Comparison of ENCODE assay signal across 28 cellular contexts in genomic region chr2:9345343-9345742, GRCh38.
"Had no signal": no experiment of that assay in that cellular context is flagged by ENCODE, and none has a peak within 500 bp of the region (broad histone marks: within the 10 kb centered on the region; RNA-seq: fewer than 3 reads in every experiment).

No MANE protein-coding gene starts in this region.

- H3K9me3 Mint-ChIP-seq: activated CD4-positive, alpha-beta memory T cell treated with anti-CD3 and anti-CD28 coated beads, Interleukin-2, amount 10 ng/mL, durations not matched to agents 7 days and 5 days; activated CD4-positive, alpha-beta T cell treated with anti-CD3 and anti-CD28 coated beads, Interleukin-2, amount 10 ng/mL, durations not matched to agents 7 days and 5 days; activated naive CD4-positive, alpha-beta T cell treated with anti-CD3 and anti-CD28 coated beads, Interleukin-2, amount 10 ng/mL, durations not matched to agents 7 days and 5 days; activated naive CD4-positive, alpha-beta T cell treated with anti-CD3 and anti-CD28 coated beads, Interleukin-2, amount 50 U/mL, for 72 hours; activated naive CD8-positive, alpha-beta T cell treated with anti-CD3 and anti-CD28 coated beads, Interleukin-2, amount 10 ng/mL, durations not matched to agents 7 days and 5 days; activated T-helper 1 cell treated with anti-CD3 and anti-CD28 coated beads, Interleukin-12 subunit alpha, Interleukin-12 subunit beta, Interleukin-2, Interleukin-4 antibody, amounts not matched to agents 30 ng/mL and 10 ng/mL and 1 ng/mL, durations not matched to agents 14 hours and 24 hours and 36 hours; activated T-helper 2 cell treated with anti-CD3 and anti-CD28 coated beads, Interferon-gamma antibody, Interleukin-2, Interleukin-4, amounts not matched to agents 10 μg/mL and 5 μg/mL and 100 μg/mL, durations not matched to agents 14 hours and 24 hours and 36 hours; effector memory CD8-positive, alpha-beta T cell; WTC11 had no signal

- H3K36me3 Mint-ChIP-seq: activated naive CD4-positive, alpha-beta T cell treated with anti-CD3 and anti-CD28 coated beads, Interleukin-2, amount 10 ng/mL, durations not matched to agents 7 days and 5 days; activated naive CD4-positive, alpha-beta T cell treated with anti-CD3 and anti-CD28 coated beads, Interleukin-2, amount 50 U/mL, for 72 hours; activated naive CD8-positive, alpha-beta T cell treated with anti-CD3 and anti-CD28 coated beads, Interleukin-2, amount 10 ng/mL, durations not matched to agents 7 days and 5 days had no signal

- H3K4me1 Mint-ChIP-seq: activated CD4-positive, alpha-beta memory T cell treated with anti-CD3 and anti-CD28 coated beads, Interleukin-2, amount 10 ng/mL, durations not matched to agents 7 days and 5 days; activated CD4-positive, alpha-beta T cell treated with anti-CD3 and anti-CD28 coated beads, Interleukin-2, amount 10 ng/mL, durations not matched to agents 7 days and 5 days; activated naive CD4-positive, alpha-beta T cell treated with anti-CD3 and anti-CD28 coated beads, Interleukin-2, amount 10 ng/mL, durations not matched to agents 7 days and 5 days; activated naive CD8-positive, alpha-beta T cell treated with anti-CD3 and anti-CD28 coated beads, Interleukin-2, amount 10 ng/mL, durations not matched to agents 7 days and 5 days had no signal

- DNase-seq: activated CD4-positive, alpha-beta memory T cell treated with anti-CD3 and anti-CD28 coated beads, Interleukin-2, amount 10 ng/mL, durations not matched to agents 7 days and 5 days; activated CD4-positive, alpha-beta T cell treated with anti-CD3 and anti-CD28 coated beads for 1 hour; activated CD4-positive, alpha-beta T cell treated with anti-CD3 and anti-CD28 coated beads for 4 hours; activated CD4-positive, alpha-beta T cell treated with anti-CD3 and anti-CD28 coated beads, Interleukin-2, amount 10 ng/mL, durations not matched to agents 7 days and 5 days; activated CD4-positive, alpha-beta T cell treated with anti-CD3 and anti-CD28 coated beads, Interleukin-2, amount 50 U/mL, for 4 hours; activated effector memory CD4-positive, alpha-beta T cell treated with anti-CD3 and anti-CD28 coated beads, Interleukin-2, amount 50 U/mL, for 16 hours; activated naive CD4-positive, alpha-beta T cell; activated naive CD4-positive, alpha-beta T cell treated with anti-CD3 and anti-CD28 coated beads, Interleukin-2, amount 10 ng/mL, durations not matched to agents 7 days and 5 days; activated naive CD8-positive, alpha-beta T cell treated with anti-CD3 and anti-CD28 coated beads, Interleukin-2, amount 10 ng/mL, durations not matched to agents 7 days and 5 days; activated T-cell treated with anti-CD3 and anti-CD28 coated beads, Interleukin-2, amount 50 U/mL, for 1 hour; activated T-cell treated with anti-CD3 and anti-CD28 coated beads, Interleukin-2, amount 50 U/mL, for 48 hours; amniotic stem cell; anterior cingulate cortex; brain microvascular endothelial cell; caudate nucleus; cortex of kidney; dermis blood vessel endothelial cell; effector CD4-positive, alpha-beta T cell; effector memory CD8-positive, alpha-beta T cell; erythroblast; foreskin keratinocyte; gastrocnemius medialis; glutamatergic neuron; T-helper 2 cell had no signal

- ATAC-seq: activated naive CD4-positive, alpha-beta T cell treated with anti-CD3 and anti-CD28 coated beads, Interleukin-2, amount 50 U/mL, for 72 hours; effector memory CD8-positive, alpha-beta T cell; foreskin keratinocyte; gastrocnemius medialis; WTC11 had no signal

- H3K27ac Mint-ChIP-seq: activated CD4-positive, alpha-beta memory T cell treated with anti-CD3 and anti-CD28 coated beads, Interleukin-2, amount 10 ng/mL, durations not matched to agents 7 days and 5 days; activated CD4-positive, alpha-beta T cell treated with anti-CD3 and anti-CD28 coated beads, Interleukin-2, amount 10 ng/mL, durations not matched to agents 7 days and 5 days; activated naive CD4-positive, alpha-beta T cell treated with anti-CD3 and anti-CD28 coated beads, Interleukin-2, amount 10 ng/mL, durations not matched to agents 7 days and 5 days; activated naive CD4-positive, alpha-beta T cell treated with anti-CD3 and anti-CD28 coated beads, Interleukin-2, amount 50 U/mL, for 72 hours; activated naive CD8-positive, alpha-beta T cell treated with anti-CD3 and anti-CD28 coated beads, Interleukin-2, amount 10 ng/mL, durations not matched to agents 7 days and 5 days; activated T-helper 1 cell treated with anti-CD3 and anti-CD28 coated beads, Interleukin-12 subunit alpha, Interleukin-12 subunit beta, Interleukin-2, Interleukin-4 antibody, amounts not matched to agents 30 ng/mL and 10 ng/mL and 1 ng/mL, durations not matched to agents 14 hours and 24 hours and 36 hours; activated T-helper 2 cell treated with anti-CD3 and anti-CD28 coated beads, Interferon-gamma antibody, Interleukin-2, Interleukin-4, amounts not matched to agents 10 μg/mL and 5 μg/mL and 100 μg/mL, durations not matched to agents 14 hours and 24 hours and 36 hours; effector memory CD8-positive, alpha-beta T cell; WTC11 had no signal

- H3K4me3 Mint-ChIP-seq: activated CD4-positive, alpha-beta memory T cell treated with anti-CD3 and anti-CD28 coated beads, Interleukin-2, amount 10 ng/mL, durations not matched to agents 7 days and 5 days; activated CD4-positive, alpha-beta T cell treated with anti-CD3 and anti-CD28 coated beads, Interleukin-2, amount 10 ng/mL, durations not matched to agents 7 days and 5 days; activated naive CD4-positive, alpha-beta T cell treated with anti-CD3 and anti-CD28 coated beads, Interleukin-2, amount 10 ng/mL, durations not matched to agents 7 days and 5 days; activated naive CD8-positive, alpha-beta T cell treated with anti-CD3 and anti-CD28 coated beads, Interleukin-2, amount 10 ng/mL, durations not matched to agents 7 days and 5 days; activated T-helper 1 cell treated with anti-CD3 and anti-CD28 coated beads, Interleukin-12 subunit alpha, Interleukin-12 subunit beta, Interleukin-2, Interleukin-4 antibody, amounts not matched to agents 30 ng/mL and 10 ng/mL and 1 ng/mL, durations not matched to agents 14 hours and 24 hours and 36 hours; effector memory CD8-positive, alpha-beta T cell; WTC11 had no signal
